Comparison of ENCODE assay signal across 1 cellular context in genomic region chr12:47863985-47864384, GRCh38.
TF ChIP-seq lines count a peak whose summit lies in the region.

No MANE protein-coding gene starts in this region.

TF ChIP-seq in HepG2, 621 proteins besides CTCF, POLR2A, EP300 and RAD21:
- TF ChIP-seq ATRX (CRISPR knock-in tag; IDR thresholded peaks at IDR 0.05; ENCODE audit: borderline replicate concordance) (no peak), HNF4A (CRISPR knock-in tag; IDR thresholded peaks at IDR 0.05) (peak; percentile 39; the same call in 1 of the 2 replicates), ZNF256 (CRISPR knock-in tag; conservative IDR thresholded peaks at IDR 0.05) (no peak), CHD4 (IDR thresholded peaks at IDR 0.05; ENCODE audit: borderline replicate concordance, low read length) (no peak), MTA3 (CRISPR knock-in tag; IDR thresholded peaks at IDR 0.05) (no peak)
TF ChIP-seq in HepG2: peak in this region for 1.
